In genomic region chr4:8225704-8226443, GRCh38 we compare ENCODE assay signal across 18 cellular contexts. TPM values are rescaled to one million over a fixed set of nuclear protein-coding genes. Genes with fewer than 3 reads are reported as not detected.
DNase-seq lines count a peak whose midpoint lies in the region; ATAC-seq, FAIRE-seq and TF ChIP-seq lines count a peak whose summit lies in the region.
"Had no signal": no experiment of that assay in that cellular context is flagged by ENCODE, and none has a peak within 500 bp of the region (broad histone marks: within the 10 kb centered on the region; RNA-seq: fewer than 3 reads in every experiment).

No MANE protein-coding gene starts in this region.

- peak overlapping the region; percentile 29 for H4K5ac ChIP-seq in H1 (ENCODE audit: insufficient read length, low read depth, low read length)

- POLR2A ChIA-PET in H1 (lab: Charles Lee; ENCODE audit: partially characterized antibody): no interaction called here
- POLR2A ChIA-PET in OCI-LY7 (lab: Charles Lee): interaction anchor here (0.5 kb wide), 1 partner anchor 12 kb away, joined by 4 read pairs; no protein-coding TSS in a partner anchor

- no peaks in the 10 kb centered on the region; a peak in 1 of 7 replicates for H3K27me3 ChIP-seq in H1 (replicated peaks in 1 of 4; ENCODE audit: control insufficient read depth in 3 of 4, extremely low read depth in 1 of 4, insufficient read depth in 3 of 4, low read length in 3 of 4)
- H3K27me3 ChIP-seq in thymus (ENCODE audit: control insufficient read depth, insufficient read depth): no peaks in the 10 kb centered on the region
- no peaks in the 10 kb centered on the region for H3K27me3 ChIP-seq in heart right ventricle
- H3K27me3 ChIP-seq: ovary, testis had no signal

- CTCF ChIA-PET in H1 (lab: Charles Lee; ENCODE audit: partially characterized antibody): interaction anchor here (0.7 to 5.3 kb wide), 14 partner anchors 9 to 230 kb away, joined by 3 to 27 read pairs (median 4); no protein-coding TSS in a partner anchor
- CTCF ChIA-PET in OCI-LY7 (lab: Charles Lee; ENCODE audit: unreplicated experiment): no interaction called here

- H3K36me3 ChIP-seq in H1 (ENCODE audit: control insufficient read depth in 2 of 4, insufficient read depth in 4 of 4, low read length in 3 of 4): no peaks in the 10 kb centered on the region
- H3K36me3 ChIP-seq in thymus (ENCODE audit: control insufficient read depth, insufficient read depth): peaks cover 50% of the 10 kb centered on the region
- peaks cover 0 to 75% (median under 1%) of the 10 kb centered on the region in 9 donors for H3K36me3 ChIP-seq in heart right ventricle
- H3K36me3 ChIP-seq in OCI-LY7 (ENCODE audit: insufficient read depth, low read length): no peaks in the 10 kb centered on the region
- H3K36me3 ChIP-seq: ovary had no signal

- TF ChIP-seq POLR2A in H1 (IDR thresholded peaks at IDR 0.05; ENCODE audit: control extremely low read depth in 1 of 2, low read depth in 2 of 2, low read length in 2 of 2) (no peak), GM12892 (IDR thresholded peaks at IDR 0.05; ENCODE audit: low read depth, low read length) (no peak)

- WGBS in H1 (ENCODE audit: extremely low coverage in 1 of 2, insufficient coverage in 1 of 2, insufficient read length in 1 of 2, insufficient replicate concordance in 2 of 2, low coverage in 1 of 2, low lambda C conversion rate in 2 of 2, missing lambda C conversion rate in 1 of 2), 2 experiments: 37% methylated on average over 10 of the region's 10 CpGs; no CpG with 5 or more reads in 1 of the 2 experiments
- WGBS in thymus: 88% methylated on average over 10 of the region's 10 CpGs
- WGBS in heart right ventricle, 2 donors: 62 to 66% methylated on average over 10 of the region's 10 CpGs

- H3K79me1 ChIP-seq in H1 (ENCODE audit: low read depth, low read length): no peaks in the 10 kb centered on the region

- no peak overlapping the region for H3K18ac ChIP-seq in H1 (ENCODE audit: extremely low read depth, low read length)

- H3K4ac ChIP-seq in H1 (replicated peaks; ENCODE audit: insufficient read length, low read depth, low read length): peak overlapping the region; percentile 75

- H2BK5ac ChIP-seq in H1 (ENCODE audit: low read depth, low read length): peak overlapping the region; percentile 88; the same call in 1 of the 2 replicates

- H2BK120ac ChIP-seq in H1 (replicated peaks; ENCODE audit: low read depth, low read length): peak overlapping the region; percentile 75

- TF ChIP-seq EP300 in H1 (IDR thresholded peaks at IDR 0.05; ENCODE audit: borderline replicate concordance in 1 of 2, low read depth in 2 of 2, low read length in 2 of 2): no peak

- H3K27ac ChIP-seq in H1 (ENCODE audit: low read depth, low read length) (peak overlapping the region; percentile 7; the same call in 1 of the 2 replicates), thymus (ENCODE audit: low read depth) (no peak overlapping the region), heart right ventricle (no peak overlapping the region), OCI-LY7 (ENCODE audit: low read depth, low read length, poor library complexity, severe bottlenecking) (no peak overlapping the region)
- H3K27ac ChIP-seq: ovary, PC-9, testis had no signal

- H3K9me3 ChIP-seq in H1 (ENCODE audit: insufficient read depth in 2 of 2, low read depth in 1 of 2, low read length in 1 of 2) (no peaks in the 10 kb centered on the region), thymus (ENCODE audit: control insufficient read depth) (peaks cover 2% of the 10 kb centered on the region), heart right ventricle (peaks cover 0 to 6% (median 0%) of the 10 kb centered on the region in 11 donors), OCI-LY7 (ENCODE audit: low read length) (no peaks in the 10 kb centered on the region)
- H3K9me3 ChIP-seq: ovary, testis had no signal

- ATAC-seq in heart right ventricle: no peak
- ATAC-seq: activated T-cell treated with anti-CD3 and anti-CD28 coated beads, Interleukin-2, amount 50 U/mL, for 4 hours; T-cell had no signal

- no peaks in the 10 kb centered on the region for H3K79me2 ChIP-seq in H1 (ENCODE audit: control insufficient read depth in 1 of 2, insufficient read depth in 2 of 2, low read length in 2 of 2)
- no peaks in the 10 kb centered on the region for H3K79me2 ChIP-seq in OCI-LY7 (ENCODE audit: insufficient read depth, low read depth, low read length)

- FAIRE-seq in H1 (lab: Jason Lieb, UNC): no peak
- no peak for FAIRE-seq in GM12892 (lab: Jason Lieb, UNC)
- FAIRE-seq: HTR-8/SVneo had no signal

- H3K23ac ChIP-seq in H1 (ENCODE audit: insufficient read length): no peak overlapping the region

- no peak for TF ChIP-seq CTCF in H1 (IDR thresholded peaks at IDR 0.05; ENCODE audit: control extremely low read depth in 1 of 3, insufficient read depth in 1 of 3, low read depth in 1 of 3, low read length in 3 of 3)
- no peak for TF ChIP-seq CTCF in heart right ventricle (IDR thresholded peaks at IDR 0.05)
- no peak for TF ChIP-seq CTCF in OCI-LY7 (conservative IDR thresholded peaks at IDR 0.05; ENCODE audit: low read length)

- BruUV-seq in OCI-LY7 (replicated peaks; lab: Mats Ljungman, UMichigan): no TSS peak

- H3K4me3 ChIP-seq in H1 (ENCODE audit: extremely low read depth in 1 of 4, insufficient read depth in 2 of 4, low read depth in 3 of 4, low read length in 4 of 4) (peak overlapping the region in 1 of 4 experiments; percentile 7; a peak in 1 of 8 replicates), thymus (ENCODE audit: low read length) (peak overlapping the region; percentile 20), heart right ventricle (no peak overlapping the region), OCI-LY7 (ENCODE audit: low read depth, low read length, poor library complexity, severe bottlenecking) (no peak overlapping the region)
- H3K4me3 ChIP-seq: ovary, PC-9, testis had no signal

- H3K14ac ChIP-seq in H1 (ENCODE audit: insufficient read length): no peak overlapping the region

- peak overlapping the region; percentile 63 for H2AFZ ChIP-seq in H1 (ENCODE audit: low read length)
- H2AFZ ChIP-seq in OCI-LY7 (ENCODE audit: low read length): no peak overlapping the region
- H2AFZ ChIP-seq: PC-9 had no signal

- H3K56ac ChIP-seq in H1 (replicated peaks; ENCODE audit: insufficient read length, low read depth, low read length): peak overlapping the region; percentile 1

- no peak overlapping the region for H2BK15ac ChIP-seq in H1 (ENCODE audit: low read length)

- intact Hi-C loops in heart right ventricle (cut with DNase I) (loop anchor here in 1 of 10 donors (2.0 kb wide), 1 partner anchor 41 kb away; no protein-coding TSS in a partner anchor), OCI-LY7 (cut with micrococcal nuclease; ENCODE audit: unreplicated experiment) (no loop called here)

- peak overlapping the region; percentile 59 for H4K8ac ChIP-seq in H1 (ENCODE audit: extremely low read depth, insufficient read depth, low read length)

- H4K20me1 ChIP-seq in H1 (replicated peaks in 1 of 2; ENCODE audit: control insufficient read depth in 1 of 2, insufficient read depth in 2 of 2, low read length in 2 of 2) (no peaks in the 10 kb centered on the region), OCI-LY7 (ENCODE audit: insufficient read depth, low read length) (no peaks in the 10 kb centered on the region)

- no peaks in the 10 kb centered on the region for H3K9me2 ChIP-seq in OCI-LY7 (ENCODE audit: insufficient read depth, low read length)

- no peak overlapping the region for H3K9ac ChIP-seq in H1 (replicated peaks in 1 of 4; ENCODE audit: extremely low read depth in 1 of 4, low read depth in 3 of 4, low read length in 3 of 4)

- no peaks in the 10 kb centered on the region; the same call in 1 of the 2 replicates for H3K23me2 ChIP-seq in H1 (ENCODE audit: low read depth, low read length)

- H3K4me2 ChIP-seq in H1 (ENCODE audit: insufficient read depth in 1 of 2, low read depth in 2 of 2, low read length in 2 of 2): peak overlapping the region in 1 of 2 experiments; percentile 3; a peak in 1 of 4 replicates
- no peak overlapping the region for H3K4me2 ChIP-seq in OCI-LY7 (ENCODE audit: low read length)
- H3K4me2 ChIP-seq: PC-9 had no signal

- DNase-seq in NCI-H510A treated with DMSO at 0.1 percent for 48 hours (lab: John Stamatoyannopoulos, UW): peak; percentile 41
- no peak for DNase-seq in NCI-H510A (lab: John Stamatoyannopoulos, UW)
- DNase-seq in NCI-H526 (lab: John Stamatoyannopoulos, UW): peak; percentile 13 to 65
- no peak for DNase-seq in H1 (ENCODE audit: low read depth in 1 of 2, low spot score in 2 of 2)
- DNase-seq in GM12892 (ENCODE audit: insufficient read length): no peak
- DNase-seq in heart right ventricle: no peak
- no peak for DNase-seq in OCI-LY7 (ENCODE audit: low spot score)
- DNase-seq: activated T-cell treated with anti-CD3 and anti-CD28 coated beads, Interleukin-2, amount 50 U/mL, for 4 hours; amniotic stem cell; Calu3; mesenchymal stem cell; NCI-H1048; ovary; PC-9; T-cell; testis had no signal

- peak overlapping the region; percentile 88 for H4K91ac ChIP-seq in H1 (replicated peaks; ENCODE audit: insufficient read length, low read length)

- H2BK12ac ChIP-seq in H1 (ENCODE audit: low read depth, low read length): peak overlapping the region; percentile 90; the same call in 1 of the 2 replicates

- H2BK20ac ChIP-seq in H1 (ENCODE audit: low read length): peak overlapping the region; percentile 90; the same call in 1 of the 2 replicates

- H2AK5ac ChIP-seq in H1 (ENCODE audit: low read depth, low read length): 0 out of 2 replicates have a peak overlapping the region, but pooled peaks have one; percentile 39

- TF ChIP-seq RAD21 in H1 (IDR thresholded peaks at IDR 0.05 in 1 of 2, conservative IDR thresholded peaks at IDR 0.05 in 1 of 2; ENCODE audit: low read depth in 2 of 2, low read length in 2 of 2): no peak; a peak in 1 of 4 replicates

- H3K4me1 ChIP-seq in H1 (replicated peaks in 1 of 4; ENCODE audit: control insufficient read depth in 3 of 4, insufficient read depth in 4 of 4, low read length in 3 of 4) (peaks cover 6 to 17% (median 11%) of the 10 kb centered on the region in 4 experiments), thymus (ENCODE audit: control insufficient read depth, insufficient read depth, low read length) (peaks cover 75% of the 10 kb centered on the region), heart right ventricle (peaks cover 4 to 56% (median 10%) of the 10 kb centered on the region in 9 donors), OCI-LY7 (ENCODE audit: insufficient read depth, low read length, poor library complexity, severe bottlenecking) (peaks cover 27% of the 10 kb centered on the region)

RNA-seq across cellular contexts. Expression of gene SH3TC1, which starts 26.8 kb away (rescaled TPM):
- total RNA-seq in H1 (2021; fragmentation: NEBNext Ultra II Directional; extraction: Animal tissue kit (Norgen Biotek cat#: 25700)): 0.29 TPM in 1 of 2 replicates, not detected in the other
- 0.13 and 0.15 TPM in 2 replicates for polyA plus RNA-seq in H1 (2011; rRNA removed)
- 0.14 TPM for polyA plus RNA-seq in H1 (2011; cell fraction: cytosol; rRNA removed)
- polyA plus RNA-seq in H1 (2011; cell fraction: nucleus; rRNA removed): 0.29 TPM
- polyA plus RNA-seq in H1 (2012, experiment 1 of 2): 0.08 to 0.36 TPM (median 0.14 TPM) in 4 replicates
- polyA plus RNA-seq in H1 (2012, experiment 2 of 2): 0.22 TPM
- 0.16 TPM for polyA plus RNA-seq in H1 (2013, experiment 1 of 2)
- polyA plus RNA-seq in H1 (2013, experiment 2 of 2): 0.07 TPM
- polyA minus RNA-seq in H1 (2011; rRNA and poly(A)+ RNA removed): 0.13 and 0.71 TPM in 2 replicates
- polyA minus RNA-seq in H1 (2011; cell fraction: cytosol; rRNA and poly(A)+ RNA removed): not detected
- 0.30 TPM for polyA minus RNA-seq in H1 (2011; cell fraction: nucleus; rRNA and poly(A)+ RNA removed)
- polyA plus RNA-seq in thymus: 114 TPM
- 12.2 TPM for polyA plus RNA-seq in GM12892 (2012; ENCODE audit: missing spikeins)
- total RNA-seq in heart right ventricle: 10 to 100 TPM in 7 of 10 donors, 1 to 10 TPM in 3; 7.4 to 22.8 (median 12.7) TPM
- 1 to 10 TPM; 7.9 to 8.0 TPM for polyA plus RNA-seq in heart right ventricle
- total RNA-seq in OCI-LY7 (2014; rRNA removed; shearing (Covaris generic)): 15.3 and 17.5 TPM in 2 replicates
- total RNA-seq in OCI-LY7 (2022): 27.3 and 42.4 TPM in 2 replicates

RNA-seq across cellular contexts. Expression of gene HTRA3, which starts 43.7 kb away (rescaled TPM):
- total RNA-seq in H1 (2021; fragmentation: NEBNext Ultra II Directional; extraction: Animal tissue kit (Norgen Biotek cat#: 25700)): 2.9 and 3.2 TPM in 2 replicates
- polyA plus RNA-seq in H1 (2011; rRNA removed): 4.5 and 5.8 TPM in 2 replicates
- polyA plus RNA-seq in H1 (2011; cell fraction: cytosol; rRNA removed): 3.3 TPM
- polyA plus RNA-seq in H1 (2011; cell fraction: nucleus; rRNA removed): 3.1 TPM
- polyA plus RNA-seq in H1 (2012, experiment 1 of 2): 2.8 to 5.6 TPM (median 4.0 TPM) in 4 replicates
- polyA plus RNA-seq in H1 (2012, experiment 2 of 2): 3.3 TPM
- polyA plus RNA-seq in H1 (2013, experiment 1 of 2): 3.4 TPM
- 3.3 TPM for polyA plus RNA-seq in H1 (2013, experiment 2 of 2)
- 1.1 and 1.2 TPM in 2 replicates for polyA minus RNA-seq in H1 (2011; rRNA and poly(A)+ RNA removed)
- polyA minus RNA-seq in H1 (2011; cell fraction: cytosol; rRNA and poly(A)+ RNA removed): 1.2 TPM
- polyA minus RNA-seq in H1 (2011; cell fraction: nucleus; rRNA and poly(A)+ RNA removed): 1.3 TPM
- polyA plus RNA-seq in thymus: 2.1 TPM
- not detected for polyA plus RNA-seq in GM12892 (2012; ENCODE audit: missing spikeins)
- total RNA-seq in heart right ventricle: 10 to 100 TPM; 20.2 to 82.5 (median 54.2) TPM
- 10 to 100 TPM; 51.8 to 56.7 TPM for polyA plus RNA-seq in heart right ventricle
- not detected in 2 replicates for total RNA-seq in OCI-LY7 (2014; rRNA removed; shearing (Covaris generic))
- not detected in 2 replicates for total RNA-seq in OCI-LY7 (2022)
- total RNA-seq: activated T-cell treated with anti-CD3 and anti-CD28 coated beads, Interleukin-2, amount 50 U/mL, for 4 hours; Calu3 had no signal

Comparison
In these comparisons a context has a peak if more than half of its experiments do, and no peak if none do; other contexts are left out.
1. DNase-seq: peak in NCI-H510A treated with DMSO at 0.1 percent for 48 hours (single experiment) and NCI-H526 (2 of 2); none in NCI-H510A (single experiment), H1 (0 of 2), GM12892 (single experiment), heart right ventricle (0 of 2) and OCI-LY7 (single experiment).